8 cellular contexts compared by ENCODE assay signal in the genomic region with DNA sequence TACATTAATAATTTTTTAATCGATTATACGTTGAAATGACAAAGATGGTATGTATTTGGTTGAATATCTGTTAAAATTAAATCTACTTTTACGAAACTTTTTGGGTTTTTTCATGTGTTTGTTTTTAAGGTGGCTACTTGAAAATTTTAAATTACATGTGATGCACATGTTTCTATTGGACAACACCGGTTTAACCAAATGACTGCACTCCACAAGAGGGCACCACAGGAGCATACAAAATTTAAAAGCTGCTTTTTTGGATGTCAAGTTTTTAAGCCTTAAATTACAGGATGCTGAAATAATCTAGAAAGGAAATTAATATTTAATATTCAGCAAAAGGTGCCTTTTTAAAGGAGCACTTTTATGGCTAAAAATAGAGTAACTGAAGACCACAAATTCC.
A peak's percentile ranks its signal among the peaks of the same experiment; 100 is the strongest.
DNase-seq lines count a peak whose midpoint lies in the region; ATAC-seq, FAIRE-seq and TF ChIP-seq lines count a peak whose summit lies in the region.

No MANE protein-coding gene starts in this region.

- FAIRE-seq in A204.1 (lab: Jason Lieb, UNC), result peak; percentile 95

- H3K27me3 ChIP-seq in GM06990 (replicated peaks; ENCODE audit: control insufficient read depth, insufficient read depth, low read length) (no peaks in the 10 kb centered on the region), gastrocnemius medialis (no peaks in the 10 kb centered on the region)

- H3K4me1 ChIP-seq in gastrocnemius medialis, result peaks cover 23 to 24% of the 10 kb centered on the region in 2 donors

- ATAC-seq in gastrocnemius medialis (no peak), HG02852 (IDR thresholded peaks at IDR 0.05; ENCODE audit: unreplicated experiment) (no peak)

- no peak for TF ChIP-seq POLR2A in gastrocnemius medialis (IDR thresholded peaks at IDR 0.05)

- H3K4me3 ChIP-seq in GM06990 (replicated peaks; ENCODE audit: low read depth, low read length) (no peak overlapping the region), fibroblast of villous mesenchyme (ENCODE audit: low read depth, low read length) (no peak overlapping the region), gastrocnemius medialis (no peak overlapping the region)

- no peaks in the 10 kb centered on the region for H3K9me3 ChIP-seq in gastrocnemius medialis

- intact Hi-C loops in gastrocnemius medialis (cut with DNase I; ENCODE audit: low total_unique reads), result loop anchor here (1.0 kb wide), 1 partner anchor 233 kb away; no protein-coding TSS in a partner anchor

- in situ Hi-C loops in gastrocnemius medialis (cut with MboI; ENCODE audit: low sequenced_read_pairs in 4 of 4), result loop anchor here (5.0 to 10.0 kb wide), 4 partner anchors 220 to 283 kb away; no protein-coding TSS in a partner anchor

- H3K27ac ChIP-seq in gastrocnemius medialis, result no peak overlapping the region

- H3K36me3 ChIP-seq in GM06990 (ENCODE audit: control insufficient read depth, insufficient read depth, low read length) (no peaks in the 10 kb centered on the region), gastrocnemius medialis (peaks cover 0 to 57% of the 10 kb centered on the region in 2 donors)

- DNase-seq in GM06990 (ENCODE audit: extremely low read depth, insufficient read length), result no peak
- peak; percentile 10 for DNase-seq in NCI-H526 treated with DMSO at 0.1 percent for 48 hours (lab: John Stamatoyannopoulos, UW)
- peak; percentile 58 to 61 for DNase-seq in activated T-cell treated with anti-CD3 and anti-CD28 coated beads, Interleukin-2, amount 50 U/mL, for 48 hours
- DNase-seq in fibroblast of villous mesenchyme (ENCODE audit: low read depth), result peak; percentile 70
- no peak for DNase-seq in gastrocnemius medialis
- no peak for DNase-seq in GM19238 (ENCODE audit: insufficient read length, low spot score)

- TF ChIP-seq CTCF in GM06990 (IDR thresholded peaks at IDR 0.05; ENCODE audit: insufficient read depth, low read length, poor library complexity, severe bottlenecking) (peak; percentile 50), fibroblast of villous mesenchyme (IDR thresholded peaks at IDR 0.05; ENCODE audit: insufficient read depth, low read depth, low read length) (peak; percentile 71), gastrocnemius medialis (IDR thresholded peaks at IDR 0.05 in 4 of 5, conservative IDR thresholded peaks at IDR 0.05 in 1 of 5) (peak; percentile 56 to 77 (median 72))

Comparison
In these comparisons a context has a peak if more than half of its experiments do, and no peak if none do; other contexts are left out.
1. DNase-seq: peak in NCI-H526 treated with DMSO at 0.1 percent for 48 hours (single experiment), activated T-cell treated with anti-CD3 and anti-CD28 coated beads, Interleukin-2, amount 50 U/mL, for 48 hours (2 of 2) and fibroblast of villous mesenchyme (single experiment); none in GM06990 (single experiment), gastrocnemius medialis (0 of 2) and GM19238 (single experiment).
2. Peak in every context shown above with its lines, with median percentiles within 50 percentile points of each other: CTCF ChIP-seq.